ENCODE assay signal across 8 cellular contexts in the genomic region with DNA sequence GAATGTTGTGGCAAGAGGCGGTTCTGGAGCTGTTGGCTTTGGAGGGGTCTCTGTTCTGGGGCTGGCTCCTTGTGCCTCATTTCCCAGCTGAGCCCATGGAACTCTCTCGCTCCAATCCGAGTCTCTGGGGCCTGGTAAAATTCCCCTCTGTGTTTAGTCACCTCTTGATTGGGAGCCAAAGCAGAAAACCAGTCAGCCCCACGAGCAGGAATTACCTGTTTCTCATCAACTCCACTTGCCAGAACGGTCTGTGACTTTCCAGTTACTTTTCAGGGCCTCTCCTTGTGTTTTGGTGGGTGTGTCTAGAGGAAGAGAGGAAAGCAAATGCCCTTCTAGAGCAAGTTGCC. TPM values are rescaled to one million over a fixed set of nuclear protein-coding genes. Genes with fewer than 3 reads are reported as not detected.
DNase-seq lines count a peak whose midpoint lies in the region; ATAC-seq, FAIRE-seq and TF ChIP-seq lines count a peak whose summit lies in the region.

No MANE protein-coding gene starts in this region.

- peak overlapping the region; percentile 8 for H3K4me3 ChIP-seq in BJ (ENCODE audit: low read depth, low read length)
- peak overlapping the region in 1 of 4 donors; percentile 37 for H3K4me3 ChIP-seq in adrenal gland
- H3K4me3 ChIP-seq in keratinocyte (ENCODE audit: control insufficient read depth in 2 of 3, extremely low read depth in 1 of 3, insufficient read depth in 2 of 3, low read depth in 1 of 3, low read length in 3 of 3), result peak overlapping the region; percentile 20 to 58 (median 30)

- 5 to 37% (median 19%) methylated on average over 5 of the region's 5 CpGs for WGBS in adrenal gland, 4 donors

- H3K27me3 ChIP-seq in BJ (ENCODE audit: control insufficient read depth, insufficient read depth, low read length) (no peaks in the 10 kb centered on the region), adrenal gland (no peaks in the 10 kb centered on the region), keratinocyte (ENCODE audit: control insufficient read depth, extremely low read depth, insufficient read depth, low read length) (no peaks in the 10 kb centered on the region)

- POLR2A ChIA-PET in BJ (lab: Charles Lee), result interaction anchor here (2.0 kb wide), 1 partner anchor 11 kb away, joined by 12 read pairs; a partner anchor contains a TSS

- no peaks in the 10 kb centered on the region for H4K20me1 ChIP-seq in keratinocyte (ENCODE audit: control insufficient read depth, extremely low read depth, insufficient read depth, low read length)

- FAIRE-seq in keratinocyte (lab: Jason Lieb, UNC), result peak; percentile 81

- H3K9me1 ChIP-seq in keratinocyte (ENCODE audit: control insufficient read depth, extremely low read depth, insufficient read depth, low read length), result no peaks in the 10 kb centered on the region

- CTCF ChIA-PET in BJ (lab: Yijun Ruan, JAX), result interaction anchor here (0.9 to 7.2 kb wide), 8 partner anchors 11 to 408 kb away, joined by 3 to 68 read pairs (median 4); a partner anchor contains a TSS

- H3K9me3 ChIP-seq in adrenal gland (replicated peaks in 1 of 3) (no peaks in the 10 kb centered on the region), keratinocyte (ENCODE audit: control insufficient read depth, low read depth, low read length) (no peaks in the 10 kb centered on the region)

- DNase-seq in BJ (ENCODE audit: low read depth) (no peak), HT-29 (ENCODE audit: low spot score) (peak; percentile 95), adrenal gland (peak in 4 of 7 donors; percentile 65 to 77 (median 74)), keratinocyte (ENCODE audit: low read depth, low spot score) (peak; percentile 77), stromal cell of bone marrow (ENCODE audit: low read depth) (peak; percentile 75), GM19238 (ENCODE audit: insufficient read length, low spot score) (no peak), NCI-H526 (lab: John Stamatoyannopoulos, UW) (no peak)

- H3K79me2 ChIP-seq in keratinocyte (ENCODE audit: control insufficient read depth, insufficient read depth, low read length), result no peaks in the 10 kb centered on the region

- H3K27ac ChIP-seq in adrenal gland, result peak overlapping the region; percentile 84 to 99 (median 92)
- H3K27ac ChIP-seq in keratinocyte (ENCODE audit: control insufficient read depth, insufficient read depth, low read length), result peak overlapping the region; percentile 100

- no peak for ATAC-seq in HG03565 (IDR thresholded peaks at IDR 0.05; ENCODE audit: unreplicated experiment)

- no peaks in the 10 kb centered on the region for H3K36me3 ChIP-seq in BJ (ENCODE audit: control insufficient read depth, insufficient read depth, low read length)
- no peaks in the 10 kb centered on the region for H3K36me3 ChIP-seq in adrenal gland (replicated peaks in 1 of 2)
- no peaks in the 10 kb centered on the region for H3K36me3 ChIP-seq in keratinocyte (ENCODE audit: control insufficient read depth in 2 of 2, extremely low read depth in 1 of 2, insufficient read depth in 2 of 2, low read length in 2 of 2)

- intact Hi-C loops in adrenal gland (cut with DNase I), result no loop called here

- TF ChIP-seq CTCF in BJ (IDR thresholded peaks at IDR 0.05; ENCODE audit: insufficient read depth, low read depth, low read length) (no peak), adrenal gland (IDR thresholded peaks at IDR 0.05) (no peak), keratinocyte (optimal IDR thresholded peaks at IDR 0.05 in 1 of 3, IDR thresholded peaks at IDR 0.05 in 1 of 3, conservative IDR thresholded peaks at IDR 0.05 in 1 of 3; ENCODE audit: extremely low read depth in 1 of 3, insufficient read depth in 2 of 3, low read length in 3 of 3) (no peak)

- H2AFZ ChIP-seq in keratinocyte (ENCODE audit: control insufficient read depth, low read length), result no peak overlapping the region

- no peak for TF ChIP-seq POLR2A in adrenal gland (IDR thresholded peaks at IDR 0.05)

- H3K4me2 ChIP-seq in keratinocyte (ENCODE audit: control insufficient read depth, extremely low read depth, insufficient read depth, low read depth, low read length), result peak overlapping the region; percentile 87

- dilution Hi-C loops in keratinocyte (cut with MboI; ENCODE audit: extremely low pct_ligation_motif_present, low sequenced_read_pairs), result no loop called here

- H3K4me1 ChIP-seq in adrenal gland (replicated peaks in 1 of 2) (peaks cover 16 to 21% of the 10 kb centered on the region in 2 donors), keratinocyte (ENCODE audit: control insufficient read depth, extremely low read depth, insufficient read depth, low read length) (peaks cover 62% of the 10 kb centered on the region)

- peak overlapping the region; percentile 96 for H3K9ac ChIP-seq in keratinocyte (ENCODE audit: control insufficient read depth, extremely low read depth, insufficient read depth, low read length)

RNA-seq across cellular contexts. Expression of a gene that starts 10.8 kb away (rescaled TPM):
- polyA plus RNA-seq in BJ (2011; rRNA removed) (1,269 and 1,278 TPM in 2 replicates), adrenal gland (1,000 to 10,000 TPM in 1 of 3 donors, 100 to 1,000 TPM in 2; 308 to 1,160 (median 987) TPM), keratinocyte (3,230 to 4,658 TPM (median 4,125 TPM) in 3 replicates)
- polyA minus RNA-seq in BJ (2011; rRNA and poly(A)+ RNA removed), result 615 and 739 TPM in 2 replicates
- total RNA-seq in HT-29 (2014; rRNA removed; shearing (Covaris generic)), result 326 and 331 TPM in 2 replicates
- total RNA-seq in adrenal gland, result 100 to 1,000 TPM in 6 of 8 donors, 10 to 100 TPM in 2; 66.8 to 251 (median 145) TPM
- 385 TPM for polyA plus RNA-seq in keratinocyte (2011; ENCODE audit: low read depth)
- 5,163 and 5,922 TPM in 2 replicates for polyA plus RNA-seq in keratinocyte (2011; cell fraction: cytosol; rRNA removed)
- polyA plus RNA-seq in keratinocyte (2011; cell fraction: nucleus; rRNA removed), result 1,558 and 1,872 TPM in 2 replicates
- polyA plus RNA-seq in keratinocyte (2012; ENCODE audit: low replicate concordance), result 4,957 and 5,664 TPM in 2 replicates
- polyA minus RNA-seq in keratinocyte, result 2,598 to 4,430 TPM (median 2,761 TPM) in 3 replicates
- polyA minus RNA-seq in keratinocyte (2011; cell fraction: cytosol; rRNA and poly(A)+ RNA removed), result 2,126 TPM
- polyA minus RNA-seq in keratinocyte (2011; cell fraction: nucleus; rRNA and poly(A)+ RNA removed), result 610 and 888 TPM in 2 replicates

RNA-seq across cellular contexts. Expression of a gene that starts 41.3 kb away (rescaled TPM):
- not detected in 2 replicates for polyA plus RNA-seq in BJ (2011; rRNA removed)
- not detected in 2 replicates for polyA minus RNA-seq in BJ (2011; rRNA and poly(A)+ RNA removed)
- not detected in 2 replicates for total RNA-seq in HT-29 (2014; rRNA removed; shearing (Covaris generic))
- not detected for total RNA-seq in adrenal gland
- not detected for polyA plus RNA-seq in adrenal gland
- 0.08 TPM in 1 of 3 replicates, not detected in the others for polyA plus RNA-seq in keratinocyte
- polyA plus RNA-seq in keratinocyte (2011; ENCODE audit: low read depth), result 0.21 TPM
- polyA plus RNA-seq in keratinocyte (2011; cell fraction: cytosol; rRNA removed), result 0.03 and 0.21 TPM in 2 replicates
- polyA plus RNA-seq in keratinocyte (2011; cell fraction: nucleus; rRNA removed), result 0.05 and 0.34 TPM in 2 replicates
- 0.06 and 0.10 TPM in 2 replicates for polyA plus RNA-seq in keratinocyte (2012; ENCODE audit: low replicate concordance)
- 0.16 TPM in 1 of 3 replicates, not detected in the others for polyA minus RNA-seq in keratinocyte
- polyA minus RNA-seq in keratinocyte (2011; cell fraction: cytosol; rRNA and poly(A)+ RNA removed), result not detected
- polyA minus RNA-seq in keratinocyte (2011; cell fraction: nucleus; rRNA and poly(A)+ RNA removed), result 0.21 and 0.23 TPM in 2 replicates

RNA-seq across cellular contexts. Expression of a gene that starts 53.9 kb away (rescaled TPM):
- polyA plus RNA-seq in BJ (2011; rRNA removed) (40.3 and 88.4 TPM in 2 replicates), adrenal gland (100 to 1,000 TPM; 439 to 860 (median 798) TPM), keratinocyte (762 to 1,688 TPM (median 1,061 TPM) in 3 replicates)
- polyA minus RNA-seq in BJ (2011; rRNA and poly(A)+ RNA removed), result 44.3 and 50.4 TPM in 2 replicates
- 279 and 305 TPM in 2 replicates for total RNA-seq in HT-29 (2014; rRNA removed; shearing (Covaris generic))
- total RNA-seq in adrenal gland, result 100 to 1,000 TPM in 5 of 8 donors, 10 to 100 TPM in 3; 66.7 to 463 (median 262) TPM
- polyA plus RNA-seq in keratinocyte (2011; ENCODE audit: low read depth), result 7,825 TPM
- polyA plus RNA-seq in keratinocyte (2011; cell fraction: cytosol; rRNA removed), result 1,426 and 2,466 TPM in 2 replicates
- polyA plus RNA-seq in keratinocyte (2011; cell fraction: nucleus; rRNA removed), result 399 and 409 TPM in 2 replicates
- 2,272 and 2,757 TPM in 2 replicates for polyA plus RNA-seq in keratinocyte (2012; ENCODE audit: low replicate concordance)
- polyA minus RNA-seq in keratinocyte, result 156 to 769 TPM (median 744 TPM) in 3 replicates
- polyA minus RNA-seq in keratinocyte (2011; cell fraction: cytosol; rRNA and poly(A)+ RNA removed), result 3,568 TPM
- 194 and 286 TPM in 2 replicates for polyA minus RNA-seq in keratinocyte (2011; cell fraction: nucleus; rRNA and poly(A)+ RNA removed)

Comparison
In these comparisons a context has a peak if more than half of its experiments do, and no peak if none do; other contexts are left out.
1. DNase-seq: peak in HT-29 (single experiment), adrenal gland (4 of 7), keratinocyte (single experiment) and stromal cell of bone marrow (single experiment); none in BJ (single experiment), GM19238 (single experiment) and NCI-H526 (0 of 2).